34 cellular contexts compared by ENCODE assay signal in genomic region chr15:47119349-47119748, GRCh38.
"Had no signal": no experiment of that assay in that cellular context is flagged by ENCODE, and none has a peak within 500 bp of the region (broad histone marks: within the 10 kb centered on the region; RNA-seq: fewer than 3 reads in every experiment).

No MANE protein-coding gene starts in this region.

- H3K9me3 ChIP-seq: MG63 had no signal

- H3K4me2 ChIP-seq: KMS-11 had no signal

- H3K27ac ChIP-seq: KMS-11 had no signal

- H3K27me3 ChIP-seq: MG63 had no signal

- H3K36me3 ChIP-seq: MG63 had no signal

- H3K4me3 ChIP-seq: MG63 had no signal

- DNase-seq: Karpas-422, Kasumi-1, MG63, MM.1S, MV-4-11, NCI-H1048, NCI-H1092, NCI-H1092 treated with DMSO at 0.1 percent for 48 hours, NCI-H1105, NCI-H1105 treated with DMSO at 0.1 percent for 48 hours, NCI-H1417, NCI-H1417 treated with DMSO at 0.1 percent for 48 hours, NCI-H1436, NCI-H1436 treated with DMSO at 0.1 percent for 48 hours, NCI-H146, NCI-H1694, NCI-H1694 treated with DMSO at 0.1 percent for 48 hours, NCI-H187, NCI-H187 treated with DMSO at 0.1 percent for 48 hours, NCI-H1930, NCI-H2029, NCI-H2029 treated with DMSO at 0.1 percent for 48 hours, NCI-H2081, NCI-H2081 treated with DMSO at 0.1 percent for 48 hours, NCI-H2107, NCI-H2171, NCI-H2171 treated with DMSO at 0.1 percent for 48 hours, NCI-H2227 treated with DMSO at 0.1 percent for 48 hours, NCI-H226, NCI-H345, NCI-H446, NCI-H446 treated with DMSO at 0.1 percent for 48 hours, NCI-H510A had no signal

- H3K9ac ChIP-seq: KMS-11 had no signal
